In genomic region chr2:24984912-24985311, GRCh38 we compare ENCODE assay signal across 11 cellular contexts. TPM values are rescaled to one million over a fixed set of nuclear protein-coding genes. Genes with fewer than 3 reads are reported as not detected.
DNase-seq lines count a peak whose midpoint lies in the region; ATAC-seq lines count a peak whose summit lies in the region.
"Had no signal": no experiment of that assay in that cellular context is flagged by ENCODE, and none has a peak within 500 bp of the region (broad histone marks: within the 10 kb centered on the region; RNA-seq: fewer than 3 reads in every experiment).

No MANE protein-coding gene starts in this region.

- peak; percentile 43 for DNase-seq in NCI-H1694 (lab: John Stamatoyannopoulos, UW)
- DNase-seq in NCI-H1694 treated with DMSO at 0.1 percent for 48 hours (lab: John Stamatoyannopoulos, UW): no peak
- DNase-seq in astrocyte of the hippocampus (ENCODE audit: low read depth, low spot score): peak; percentile 82
- DNase-seq in inferior parietal cortex (ENCODE audit: extremely low spot score): peak; percentile 55
- no peak for DNase-seq in T1000 (lab: John Stamatoyannopoulos, UW)
- DNase-seq in putamen (ENCODE audit: low spot score): no peak
- DNase-seq: GOT3, T-helper 2 cell had no signal

- peak overlapping the region; percentile 77 for H3K27ac ChIP-seq in temporal lobe (ENCODE audit: low read depth, low read length)
- H3K27ac ChIP-seq: 22Rv1 had no signal

- no peak for ATAC-seq in HG02610 (IDR thresholded peaks at IDR 0.05; ENCODE audit: unreplicated experiment)

RNA-seq across cellular contexts. Expression of gene DNAJC27, which starts 13.2 kb away (rescaled TPM):
- total RNA-seq in temporal lobe: 8.9 TPM

RNA-seq across cellular contexts. Expression of gene EFR3B, which starts 57.0 kb away (rescaled TPM):
- 56.1 TPM for total RNA-seq in temporal lobe

Comparison
In these comparisons a context has a peak if more than half of its experiments do, and no peak if none do; other contexts are left out.
1. DNase-seq: peak in NCI-H1694 (single experiment), astrocyte of the hippocampus (single experiment) and inferior parietal cortex (single experiment); none in NCI-H1694 treated with DMSO at 0.1 percent for 48 hours (single experiment), T1000 (single experiment) and putamen (single experiment).